Comparison of ENCODE assay signal across 8 cellular contexts in genomic region chr9:111662851-111663823, GRCh38. TPM values are rescaled to one million over a fixed set of nuclear protein-coding genes. Genes with fewer than 3 reads are reported as not detected.
DNase-seq lines count a peak whose midpoint lies in the region; ATAC-seq lines count a peak whose summit lies in the region.

No MANE protein-coding gene starts in this region.

- DNase-seq in activated naive CD4-positive, alpha-beta T cell treated with Interleukin-2 at 50 U/mL for 16 hours = peak; percentile 5
- no peak for DNase-seq in activated naive CD4-positive, alpha-beta T cell (lab: John Stamatoyannopoulos, UW)
- DNase-seq in activated naive CD4-positive, alpha-beta T cell treated with anti-CD3 and anti-CD28 coated beads, Interleukin-2, amount 50 U/mL, for 72 hours (ENCODE audit: low spot score in 2 of 2) = no peak
- DNase-seq in iPS-NIHi11 (ENCODE audit: low spot score) (peak; percentile 79), NCI-H69 (lab: John Stamatoyannopoulos, UW) (no peak), HK-2 (ENCODE audit: unreplicated experiment) (no peak), amygdala (lab: John Stamatoyannopoulos, UW) (no peak)

- H3K9me3 ChIP-seq in thymus (ENCODE audit: control insufficient read depth) = no peaks in the 10 kb centered on the region

- H3K9me3 Mint-ChIP-seq in activated naive CD4-positive, alpha-beta T cell treated with anti-CD3 and anti-CD28 coated beads, Interleukin-2, amount 50 U/mL, for 72 hours = no peaks in the 10 kb centered on the region

- H3K4me3 ChIP-seq in thymus (ENCODE audit: low read length) = peak overlapping the region; percentile 76

- peaks cover 6% of the 10 kb centered on the region for H3K36me3 ChIP-seq in thymus (ENCODE audit: control insufficient read depth, insufficient read depth)

- peak overlapping the region; percentile 77 for H3K27ac ChIP-seq in thymus (ENCODE audit: low read depth)

- 36% methylated on average over 10 of the region's 10 CpGs for WGBS in thymus

- peaks cover 21% of the 10 kb centered on the region for H3K4me1 ChIP-seq in thymus (ENCODE audit: control insufficient read depth, insufficient read depth, low read length)

- peak overlapping the region; percentile 86 to 92 for H3K27ac Mint-ChIP-seq in activated naive CD4-positive, alpha-beta T cell treated with anti-CD3 and anti-CD28 coated beads, Interleukin-2, amount 50 U/mL, for 72 hours

- no peak for ATAC-seq in activated naive CD4-positive, alpha-beta T cell treated with anti-CD3 and anti-CD28 coated beads, Interleukin-2, amount 50 U/mL, for 72 hours

- no peaks in the 10 kb centered on the region for H3K27me3 ChIP-seq in thymus (ENCODE audit: control insufficient read depth, insufficient read depth)

- H3K36me3 Mint-ChIP-seq in activated naive CD4-positive, alpha-beta T cell treated with anti-CD3 and anti-CD28 coated beads, Interleukin-2, amount 50 U/mL, for 72 hours = peaks cover 14 to 20% of the 10 kb centered on the region in 2 donors

RNA-seq across cellular contexts. Expression of gene GNG10, which starts 1.7 kb away (rescaled TPM):
- total RNA-seq in activated naive CD4-positive, alpha-beta T cell treated with anti-CD3 and anti-CD28 coated beads, Interleukin-2, amount 50 U/mL, for 72 hours = 10 to 100 TPM in 1 of 2 donors, 1 to 10 TPM in 1; 7.0 to 27.3 TPM
- 68.0 TPM for polyA plus RNA-seq in thymus

RNA-seq across cellular contexts. Expression of gene DNAJC25, which starts 32.0 kb away (rescaled TPM):
- total RNA-seq in activated naive CD4-positive, alpha-beta T cell treated with anti-CD3 and anti-CD28 coated beads, Interleukin-2, amount 50 U/mL, for 72 hours = 1 to 10 TPM; 4.2 to 4.4 TPM
- polyA plus RNA-seq in thymus = 8.8 TPM

Comparison
In these comparisons a context has a peak if more than half of its experiments do, and no peak if none do; other contexts are left out.
1. DNase-seq: peak in activated naive CD4-positive, alpha-beta T cell treated with Interleukin-2 at 50 U/mL for 16 hours (single experiment) and iPS-NIHi11 (single experiment); none in activated naive CD4-positive, alpha-beta T cell (0 of 4), activated naive CD4-positive, alpha-beta T cell treated with anti-CD3 and anti-CD28 coated beads, Interleukin-2, amount 50 U/mL, for 72 hours (0 of 2), NCI-H69 (single experiment), HK-2 (single experiment) and amygdala (0 of 56).